Comparison of ENCODE assay signal across 15 cellular contexts in the genomic region with DNA sequence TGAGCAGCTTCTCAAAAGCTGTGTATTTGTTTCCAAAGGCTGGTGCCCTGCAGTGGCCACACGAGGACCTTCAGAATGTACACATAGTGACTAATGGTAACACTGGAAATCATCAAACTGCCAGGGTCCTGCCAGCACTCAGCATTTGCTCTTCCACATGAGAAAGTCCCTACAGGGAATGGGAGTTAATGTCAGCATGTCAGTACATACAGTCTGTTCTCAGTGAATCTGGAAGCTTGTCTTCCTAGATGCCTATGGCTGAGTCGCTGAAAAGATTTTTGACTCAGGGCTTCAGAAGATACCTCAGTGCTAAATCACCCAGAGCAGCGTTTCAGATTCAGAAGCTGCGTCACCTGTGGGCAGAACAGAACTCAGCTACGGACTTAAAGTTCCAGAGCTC.
DNase-seq lines count a peak whose midpoint lies in the region; ATAC-seq and TF ChIP-seq lines count a peak whose summit lies in the region.
"Had no signal": no experiment of that assay in that cellular context is flagged by ENCODE, and none has a peak within 500 bp of the region (broad histone marks: within the 10 kb centered on the region; RNA-seq: fewer than 3 reads in every experiment).

No MANE protein-coding gene starts in this region.

- H3K27me3 ChIP-seq in gastroesophageal sphincter: no peaks in the 10 kb centered on the region

- ATAC-seq in GM21515 (IDR thresholded peaks at IDR 0.05; ENCODE audit: unreplicated experiment) (no peak), gastroesophageal sphincter (no peak)
- ATAC-seq: activated CD4-positive, CD25-positive, alpha-beta regulatory T cell treated with anti-CD3 and anti-CD28 coated beads, Interleukin-2, amount 50 U/mL, for 24 hours; activated T-cell treated with anti-CD3 and anti-CD28 coated beads, Interleukin-2, amount 50 U/mL, for 4 hours had no signal

- H3K4me3 ChIP-seq in cardiac fibroblast (replicated peaks in 1 of 2; ENCODE audit: low read depth in 2 of 2, low read length in 2 of 2): no peak overlapping the region
- H3K4me3 ChIP-seq in mesodermal cell (ENCODE audit: extremely low read depth, insufficient read depth, low read length, poor library complexity, severe bottlenecking): no peak overlapping the region
- no peak overlapping the region for H3K4me3 ChIP-seq in gastroesophageal sphincter
- H3K4me3 ChIP-seq: prostate gland had no signal

- H3K36me3 ChIP-seq in mesodermal cell (ENCODE audit: control insufficient read depth, insufficient read depth, low read length): no peaks in the 10 kb centered on the region
- no peaks in the 10 kb centered on the region for H3K36me3 ChIP-seq in gastroesophageal sphincter
- H3K36me3 ChIP-seq: prostate gland had no signal

- H3K4me1 ChIP-seq in mesodermal cell (ENCODE audit: control insufficient read depth, insufficient read depth, low read length, poor library complexity, severe bottlenecking): peaks cover 33% of the 10 kb centered on the region
- H3K4me1 ChIP-seq in gastroesophageal sphincter: peaks cover 0 to 11% (median 0%) of the 10 kb centered on the region in 3 donors
- H3K4me1 ChIP-seq: prostate gland had no signal

- 84 to 89% methylated on average over 5 of the region's 5 CpGs for WGBS in mesodermal cell (ENCODE audit: insufficient coverage in 2 of 2), 2 experiments
- 49 to 75% methylated on average over 1 to 3 of the region's 5 CpGs for WGBS in gastroesophageal sphincter (ENCODE audit: low coverage in 1 of 2), 2 donors

- H3K27ac ChIP-seq in mesodermal cell (ENCODE audit: low read depth, low read length, severe bottlenecking) (peak overlapping the region; percentile 88), gastroesophageal sphincter (peak overlapping the region in 1 of 4 donors; percentile 16), caudate nucleus (ENCODE audit: low read depth, low read length) (no peak overlapping the region)
- H3K27ac ChIP-seq: prostate gland had no signal

- no peak for TF ChIP-seq POLR2A in gastroesophageal sphincter (IDR thresholded peaks at IDR 0.05)

- TF ChIP-seq CTCF in cardiac fibroblast (IDR thresholded peaks at IDR 0.05; ENCODE audit: low read depth, low read length) (no peak), gastroesophageal sphincter (IDR thresholded peaks at IDR 0.05) (no peak)

- TF ChIP-seq EP300 in gastroesophageal sphincter (IDR thresholded peaks at IDR 0.05): no peak

- DNase-seq in AG20443 (ENCODE audit: low spot score) (peak; percentile 48), LHCN-M2 (ENCODE audit: low read depth) (peak; percentile 61), cardiac fibroblast (ENCODE audit: low read depth in 2 of 2) (peak; percentile 43 to 57), caudate nucleus (lab: John Stamatoyannopoulos, UW) (no peak), cerebellum (ENCODE audit: low spot score) (no peak)
- DNase-seq: activated T-cell treated with anti-CD3 and anti-CD28 coated beads, Interleukin-2, amount 50 U/mL, for 4 hours; aorta; NCI-H187 treated with DMSO at 0.1 percent for 48 hours; stimulated activated CD4-positive, alpha-beta T cell treated with anti-CD3 and anti-CD28 coated beads, Interleukin-4, amount 100 ng/mL, for 1 hour; stimulated activated naive CD4-positive, alpha-beta T cell had no signal

- H3K9me3 ChIP-seq in mesodermal cell (ENCODE audit: control insufficient read depth, low read length): no peaks in the 10 kb centered on the region
- no peaks in the 10 kb centered on the region for H3K9me3 ChIP-seq in gastroesophageal sphincter
- H3K9me3 ChIP-seq: prostate gland had no signal

Comparison
In these comparisons a context has a peak if more than half of its experiments do, and no peak if none do; other contexts are left out.
1. DNase-seq: peak in AG20443 (single experiment), LHCN-M2 (single experiment) and cardiac fibroblast (2 of 2); none in caudate nucleus (0 of 61) and cerebellum (single experiment).